ENCODE assay signal across 21 cellular contexts in the genomic region with DNA sequence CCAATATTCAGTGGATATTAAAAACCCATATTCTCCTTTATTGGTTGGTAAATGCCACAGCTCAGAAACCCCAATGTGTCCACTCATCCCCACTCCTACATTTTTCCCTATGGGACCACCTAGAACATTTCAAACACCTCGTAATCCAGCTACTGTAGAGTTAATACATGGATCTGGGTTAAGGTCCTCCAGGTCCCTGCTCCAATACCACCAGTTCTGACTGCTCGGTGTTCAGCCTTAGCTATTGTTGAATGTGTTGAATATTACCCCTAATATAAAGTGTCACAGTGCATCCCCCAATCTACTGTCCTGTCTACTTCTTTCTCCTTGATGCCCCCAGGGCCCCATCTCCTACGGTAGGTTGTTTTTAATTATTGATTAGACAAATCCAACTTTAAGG.
"Had no signal": no experiment of that assay in that cellular context is flagged by ENCODE, and none has a peak within 500 bp of the region (broad histone marks: within the 10 kb centered on the region; RNA-seq: fewer than 3 reads in every experiment).

No MANE protein-coding gene starts in this region.

- ATAC-seq: effector memory CD8-positive, alpha-beta T cell; esophagus mucosa; foreskin keratinocyte; gastroesophageal sphincter; heart left ventricle; left cardiac atrium; lower lobe of right lung; mucosa of descending colon; naive thymus-derived CD8-positive, alpha-beta T cell had no signal

- H3K9me3 ChIP-seq: colonic mucosa, lower lobe of right lung had no signal

- DNase-seq: colonic mucosa; cortex of kidney; effector CD8-positive, alpha-beta T cell; effector memory CD8-positive, alpha-beta T cell; endodermal cell; erythroblast; foreskin keratinocyte; heart left ventricle; hypothalamus; immature natural killer cell; left cardiac atrium; left ventricle myocardium inferior; lower lobe of right lung; mesenchymal stem cell; mucosa of descending colon; naive B cell; naive thymus-derived CD8-positive, alpha-beta T cell had no signal

- H3K27ac ChIP-seq: epithelial cell of prostate, foreskin keratinocyte, gastroesophageal sphincter, left ventricle myocardium inferior, lower lobe of right lung had no signal

- H3K27me3 ChIP-seq: colonic mucosa, foreskin keratinocyte, gastroesophageal sphincter, heart left ventricle, hepatocyte had no signal

- H3K4me3 ChIP-seq: colonic mucosa, gastroesophageal sphincter, heart left ventricle, hepatocyte, left ventricle myocardium inferior, lower lobe of right lung, mucosa of descending colon had no signal

- H3K36me3 ChIP-seq: colonic mucosa, gastroesophageal sphincter, heart left ventricle, left ventricle myocardium inferior, lower lobe of right lung had no signal

- H3K4me1 ChIP-seq: foreskin keratinocyte, left ventricle myocardium inferior had no signal
